In the genomic region with DNA sequence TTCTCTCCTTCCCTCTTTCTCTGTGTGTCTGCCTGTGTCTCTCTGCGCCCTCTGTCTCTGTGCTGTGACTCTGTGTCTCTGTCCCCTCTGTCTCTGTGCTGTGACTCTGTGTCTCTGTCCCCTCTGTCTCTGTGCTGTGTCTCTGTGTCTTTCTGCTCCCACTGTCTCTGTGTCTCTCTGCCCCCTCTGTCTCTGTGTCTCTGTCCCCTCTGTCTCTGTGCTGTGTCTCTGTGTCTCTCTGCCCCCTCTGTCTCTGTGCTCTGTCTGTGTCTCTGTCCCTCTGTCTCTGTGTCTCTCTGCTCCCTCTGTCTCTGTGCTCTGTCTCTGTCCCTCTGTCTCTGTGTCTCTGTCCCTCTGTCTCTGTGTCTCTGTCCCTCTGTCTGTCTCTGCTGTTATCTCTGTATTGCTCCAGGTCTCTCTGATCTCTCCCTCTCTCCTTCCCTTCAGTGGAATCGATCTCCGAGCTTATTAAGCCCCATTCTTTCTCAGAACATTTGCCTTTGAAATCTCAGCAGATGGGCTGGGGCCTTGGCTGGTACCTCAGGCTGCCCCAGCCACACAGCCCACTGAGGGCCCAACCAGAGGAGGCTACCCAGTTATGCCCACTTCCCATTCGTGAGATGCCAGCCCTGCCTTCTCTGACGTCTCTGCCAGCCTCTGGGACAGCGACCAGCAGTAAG, we compare ENCODE assay signal across 22 cellular contexts. TPM values are rescaled to one million over a fixed set of nuclear protein-coding genes. Genes with fewer than 3 reads are reported as not detected.
"Had no signal": no experiment of that assay in that cellular context is flagged by ENCODE, and none has a peak within 500 bp of the region (broad histone marks: within the 10 kb centered on the region; RNA-seq: fewer than 3 reads in every experiment).

No MANE protein-coding gene starts in this region.

- H3K27ac Mint-ChIP-seq: endodermal cell; naive thymus-derived CD8-positive, alpha-beta T cell; stimulated activated effector memory CD8-positive, alpha-beta T cell treated with anti-CD3 and anti-CD28 coated beads, Interleukin-12 subunit alpha, Interleukin-12 subunit beta, amount 100 ng/mL, for 72 hours; type B pancreatic cell had no signal

- H3K4me3 Mint-ChIP-seq: endodermal cell; naive thymus-derived CD8-positive, alpha-beta T cell; stimulated activated effector memory CD8-positive, alpha-beta T cell treated with anti-CD3 and anti-CD28 coated beads, Interleukin-12 subunit alpha, Interleukin-12 subunit beta, amount 100 ng/mL, for 72 hours; type B pancreatic cell had no signal

- H3K9me3 ChIP-seq: colonic mucosa, mucosa of descending colon, pancreas, prostate gland, right lobe of liver, suprapubic skin, thyroid gland had no signal

- H3K36me3 ChIP-seq: colonic mucosa, pancreas, prostate gland, right lobe of liver, suprapubic skin, thyroid gland had no signal

- H3K4me3 ChIP-seq: colonic mucosa, hepatocyte, mucosa of descending colon, pancreas, prostate gland, right lobe of liver, suprapubic skin, thyroid gland had no signal

- H3K9me3 Mint-ChIP-seq: endodermal cell; naive thymus-derived CD8-positive, alpha-beta T cell; stimulated activated effector memory CD8-positive, alpha-beta T cell treated with anti-CD3 and anti-CD28 coated beads, Interleukin-12 subunit alpha, Interleukin-12 subunit beta, amount 100 ng/mL, for 72 hours; type B pancreatic cell had no signal

- DNase-seq: colonic mucosa; effector CD4-positive, alpha-beta T cell; foreskin melanocyte; head of caudate nucleus; left colon; naive thymus-derived CD8-positive, alpha-beta T cell; pancreas; right lobe of liver; stimulated activated CD4-positive, alpha-beta T cell treated with anti-CD3 and anti-CD28 coated beads, Interleukin-4, amount 100 ng/mL, for 1 hour; stimulated activated CD8-positive, alpha-beta memory T cell treated with anti-CD3 and anti-CD28 coated beads, Interleukin-4, amount 100 ng/mL, for 48 hours; stimulated activated naive CD8-positive, alpha-beta T cell treated with anti-CD3 and anti-CD28 coated beads, Interleukin-15, Interleukin-2, amounts not matched to agents 100 U/mL and 50 U/mL, for 24 hours; thyroid gland had no signal

- H3K27me3 ChIP-seq: colonic mucosa, pancreas, right lobe of liver, thyroid gland had no signal

- H3K4me1 ChIP-seq: colonic mucosa, pancreas, prostate gland, right lobe of liver, suprapubic skin, thyroid gland had no signal

- H3K36me3 Mint-ChIP-seq: naive thymus-derived CD8-positive, alpha-beta T cell; stimulated activated effector memory CD8-positive, alpha-beta T cell treated with anti-CD3 and anti-CD28 coated beads, Interleukin-12 subunit alpha, Interleukin-12 subunit beta, amount 100 ng/mL, for 72 hours; type B pancreatic cell had no signal

- H3K4me1 Mint-ChIP-seq: endodermal cell had no signal

- H3K27ac ChIP-seq: colonic mucosa, hepatocyte, pancreas, prostate gland, right lobe of liver, suprapubic skin, thyroid gland had no signal

- ATAC-seq: left colon; mucosa of descending colon; naive thymus-derived CD8-positive, alpha-beta T cell; pancreas; stimulated activated effector memory CD8-positive, alpha-beta T cell treated with anti-CD3 and anti-CD28 coated beads, Interleukin-12 subunit alpha, Interleukin-12 subunit beta, amount 100 ng/mL, for 72 hours; stimulated activated naive CD8-positive, alpha-beta T cell treated with anti-CD3 and anti-CD28 coated beads, Interleukin-15, Interleukin-2, amounts not matched to agents 100 U/mL and 50 U/mL, for 24 hours had no signal

RNA-seq across cellular contexts. Expression of a gene that starts 33.4 kb away (rescaled TPM):
- total RNA-seq: liver; lung microvascular endothelial cell; mesenteric fat pad; naive thymus-derived CD8-positive, alpha-beta T cell; right lobe of liver; suprapubic skin had no signal
